In genomic region chr2:126227250-126227649, GRCh38 we compare ENCODE assay signal across 15 cellular contexts.
DNase-seq lines count a peak whose midpoint lies in the region; ATAC-seq, FAIRE-seq and TF ChIP-seq lines count a peak whose summit lies in the region.
"Had no signal": no experiment of that assay in that cellular context is flagged by ENCODE, and none has a peak within 500 bp of the region (broad histone marks: within the 10 kb centered on the region; RNA-seq: fewer than 3 reads in every experiment).

No MANE protein-coding gene starts in this region.

- H3K9ac ChIP-seq in GM12878 (ENCODE audit: control insufficient read depth, insufficient read depth, low read length) = no peak overlapping the region

- H3K4me1 ChIP-seq in cardiac muscle cell (ENCODE audit: low read depth) (no peaks in the 10 kb centered on the region), GM12878 (ENCODE audit: control insufficient read depth, insufficient read depth, low read length) (no peaks in the 10 kb centered on the region), transverse colon (no peaks in the 10 kb centered on the region)
- H3K4me1 ChIP-seq: breast epithelium, Peyer's patch, tibial artery had no signal

- H3K36me3 ChIP-seq in cardiac muscle cell (no peaks in the 10 kb centered on the region), GM12878 (ENCODE audit: control insufficient read depth in 2 of 2, insufficient read depth in 2 of 2, low read length in 1 of 2) (no peaks in the 10 kb centered on the region), transverse colon (no peaks in the 10 kb centered on the region)
- H3K36me3 ChIP-seq: breast epithelium, Peyer's patch, tibial artery had no signal

- CTCF ChIA-PET in GM12878 (lab: Yijun Ruan, JAX) = no interaction called here

- 47% methylated on average over 1 of the region's 1 CpG for WGBS in GM12878 (ENCODE audit: insufficient coverage, insufficient replicate concordance, low lambda C conversion rate, missing lambda C conversion rate)
- WGBS in transverse colon (ENCODE audit: low coverage in 1 of 2), 2 donors = 67 to 71% methylated on average over 1 of the region's 1 CpG

- in situ Hi-C loops in GM12878 (cut with MboI) = no loop called here
- in situ Hi-C loops in transverse colon (cut with MboI; ENCODE audit: low pct_ligation_motif_present in 1 of 4, low pct_unique_long_range_greater_than_20kb in 1 of 4, low sequenced_read_pairs in 3 of 4) = no loop called here

- FAIRE-seq in GM12878 (lab: Jason Lieb, UNC) (no peak), urothelium cell line (lab: Jason Lieb, UNC) (no peak)

- H3K9me3 ChIP-seq in cardiac muscle cell (ENCODE audit: low read depth) (no peaks in the 10 kb centered on the region), GM12878 (replicated peaks; ENCODE audit: control insufficient read depth, insufficient read depth, low read length) (no peaks in the 10 kb centered on the region), transverse colon (peaks cover 0 to 4% of the 10 kb centered on the region in 2 donors)
- H3K9me3 ChIP-seq: Peyer's patch had no signal

- no TSS peak for BruUV-seq in GM12878 (replicated peaks; lab: Mats Ljungman, UMichigan)

- no peaks in the 10 kb centered on the region for H4K20me1 ChIP-seq in GM12878 (ENCODE audit: control insufficient read depth, insufficient read depth)

- H3K27me3 ChIP-seq in cardiac muscle cell (no peaks in the 10 kb centered on the region), GM12878 (replicated peaks in 1 of 2; ENCODE audit: control insufficient read depth in 2 of 2, insufficient read depth in 2 of 2, low read length in 1 of 2) (no peaks in the 10 kb centered on the region), transverse colon (no peaks in the 10 kb centered on the region)
- H3K27me3 ChIP-seq: breast epithelium, Peyer's patch, tibial artery had no signal

- no peaks in the 10 kb centered on the region for H3K79me2 ChIP-seq in GM12878 (ENCODE audit: control insufficient read depth, insufficient read depth, low read length)

- no peak for TF ChIP-seq POLR2A in GM12878 (IDR thresholded peaks at IDR 0.05; ENCODE audit: low read depth, low read length)
- TF ChIP-seq POLR2A in transverse colon (IDR thresholded peaks at IDR 0.05) = no peak

- no peak overlapping the region for H3K4me3 ChIP-seq in cardiac muscle cell
- no peak overlapping the region for H3K4me3 ChIP-seq in LNCaP clone FGC (ENCODE audit: low read depth, low read length)
- H3K4me3 ChIP-seq in GM12878 = no peak overlapping the region
- H3K4me3 ChIP-seq in transverse colon = no peak overlapping the region
- H3K4me3 ChIP-seq: breast epithelium, Peyer's patch, tibial artery had no signal

- TF ChIP-seq EP300 in GM12878 (IDR thresholded peaks at IDR 0.05; ENCODE audit: borderline replicate concordance in 1 of 2, control insufficient read depth in 1 of 2, low read depth in 2 of 2, low read length in 2 of 2) = no peak
- no peak for TF ChIP-seq EP300 in transverse colon (IDR thresholded peaks at IDR 0.05; ENCODE audit: low read depth)

- H3K27ac ChIP-seq in cardiac muscle cell = no peak overlapping the region
- H3K27ac ChIP-seq in GM12878 (ENCODE audit: control insufficient read depth, insufficient read depth) = no peak overlapping the region
- H3K27ac ChIP-seq in transverse colon = no peak overlapping the region
- H3K27ac ChIP-seq: breast epithelium, Peyer's patch, tibial artery had no signal

- H2AFZ ChIP-seq in GM12878 (ENCODE audit: control insufficient read depth, low read depth, low read length) = no peak overlapping the region

- TF ChIP-seq RAD21 in GM12878 (IDR thresholded peaks at IDR 0.05; ENCODE audit: insufficient read depth, low read depth, low read length) = no peak

- peak; percentile 32 for TF ChIP-seq CTCF in cardiac muscle cell (IDR thresholded peaks at IDR 0.05; ENCODE audit: low read depth, low read length)
- TF ChIP-seq CTCF in LNCaP clone FGC (IDR thresholded peaks at IDR 0.05; ENCODE audit: control insufficient read depth, extremely low read depth, insufficient read depth) = peak; percentile 20; the same call in 1 of the 2 replicates
- peak in 2 of 3 experiments; percentile 2 to 16; a peak in 2 of 6 replicates for TF ChIP-seq CTCF in GM12878 (IDR thresholded peaks at IDR 0.05 in 2 of 3, conservative IDR thresholded peaks at IDR 0.05 in 1 of 3; ENCODE audit: control insufficient read depth in 2 of 3, extremely low read depth in 1 of 3, insufficient read depth in 1 of 3, low read depth in 3 of 3, low read length in 3 of 3)
- TF ChIP-seq CTCF in transverse colon (IDR thresholded peaks at IDR 0.05) = no peak

- RAD21 ChIA-PET in GM12878 (lab: Charles Lee; ENCODE audit: unreplicated experiment) = no interaction called here

- SMC1A ChIA-PET in GM12878 (lab: Charles Lee; ENCODE audit: uncharacterized antibody, unreplicated experiment) = no interaction called here

- intact Hi-C loops in cardiac septum (cut with DNase I) (no loop called here), GM12878 (cut with micrococcal nuclease; ENCODE audit: unreplicated experiment) (no loop called here), transverse colon (cut with DNase I; ENCODE audit: low total_unique reads) (no loop called here)

- peak in 1 of 2 donors; percentile 7 for DNase-seq in cardiac muscle cell (ENCODE audit: low read depth in 1 of 2, low spot score in 1 of 2)
- no peak for DNase-seq in cardiac septum (ENCODE audit: low spot score)
- no peak for DNase-seq in LNCaP clone FGC (ENCODE audit: low read depth)
- DNase-seq in GM12878 (ENCODE audit: low read depth, low spot score) = no peak
- DNase-seq in urothelium cell line (ENCODE audit: low spot score) = peak; percentile 28
- no peak for DNase-seq in GF-D8 (lab: John Stamatoyannopoulos, UW)
- no peak for DNase-seq in transverse colon
- DNase-seq: GOT3; left colon; NCI-H1092; Peyer's patch; stimulated activated CD8-positive, alpha-beta memory T cell treated with anti-CD3 and anti-CD28 coated beads, Interleukin-4, amount 100 ng/mL, for 48 hours; tibial artery had no signal

- ATAC-seq in GM12878 (no peak), GM18868 (IDR thresholded peaks at IDR 0.05; ENCODE audit: unreplicated experiment) (no peak)
- ATAC-seq: left colon had no signal

- POLR2A ChIA-PET in GM12878 (lab: Charles Lee) = no interaction called here

- H3K4me2 ChIP-seq in GM12878 (ENCODE audit: control insufficient read depth, insufficient read depth) = no peak overlapping the region

TF ChIP-seq in GM12878, 131 proteins besides CTCF, POLR2A, EP300 and RAD21:
- TF ChIP-seq RUNX3 (IDR thresholded peaks at IDR 0.05; ENCODE audit: low read length) (no peak), WRNIP1 (IDR thresholded peaks at IDR 0.05; ENCODE audit: borderline replicate concordance, low read depth, low read length) (no peak), NKRF (conservative IDR thresholded peaks at IDR 0.05) (no peak), ZNF384 (IDR thresholded peaks at IDR 0.05; ENCODE audit: borderline replicate concordance, low read depth, low read length) (no peak)
TF ChIP-seq in GM12878: peak in this region for 0.

Comparison
In these comparisons a context has a peak if more than half of its experiments do, and no peak if none do; other contexts are left out.
1. CTCF ChIP-seq: peak in cardiac muscle cell (single experiment), LNCaP clone FGC (single experiment) and GM12878 (2 of 3); none in transverse colon (0 of 5).